ENCODE assay signal across 20 cellular contexts in the genomic region with DNA sequence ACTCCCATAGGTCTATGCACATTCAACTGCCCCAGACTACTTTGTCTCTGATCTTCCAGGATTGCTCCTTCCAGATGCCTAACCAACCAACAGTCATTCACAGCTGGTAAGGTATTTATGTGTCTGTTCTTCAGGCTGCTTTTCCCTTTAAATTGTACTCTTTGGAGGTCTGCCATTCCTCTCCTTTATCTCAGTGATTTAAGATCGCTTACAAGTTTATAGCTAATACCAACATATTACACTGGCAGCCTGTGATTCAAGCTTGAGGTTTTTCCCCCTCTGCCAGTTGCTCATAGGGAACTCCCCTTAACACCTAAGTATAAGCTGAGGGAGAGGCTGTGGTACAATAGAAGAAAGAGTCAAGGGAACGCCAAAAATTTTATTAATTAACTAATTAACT.
A peak's percentile ranks its signal among the peaks of the same experiment; 100 is the strongest.
DNase-seq lines count a peak whose midpoint lies in the region; ATAC-seq and TF ChIP-seq lines count a peak whose summit lies in the region.
"Had no signal": no experiment of that assay in that cellular context is flagged by ENCODE, and none has a peak within 500 bp of the region (broad histone marks: within the 10 kb centered on the region; RNA-seq: fewer than 3 reads in every experiment).

No MANE protein-coding gene starts in this region.

- DNase-seq in A172 (ENCODE audit: low spot score) (peak; percentile 75), HT1080 (ENCODE audit: low read depth) (peak; percentile 1), T1000 (lab: John Stamatoyannopoulos, UW) (peak; percentile 13), astrocyte of the spinal cord (ENCODE audit: low read depth, low spot score) (peak; percentile 57), foreskin keratinocyte (no peak), COLO829 (ENCODE audit: low spot score) (no peak)
- DNase-seq: 8988T; ACHN; CD4-positive, alpha-beta T cell; DND-41; GF-D8; HCEC 1CT; HFFc6; Karpas-422 had no signal

- no peaks in the 10 kb centered on the region for H3K27me3 ChIP-seq in foreskin keratinocyte
- H3K27me3 ChIP-seq: BLaER1 treated with 17β-estradiol and CSF1 and Interleukin-3, amounts not matched to agents 10 nM and 100 nM had no signal

- ATAC-seq in GM21360 (IDR thresholded peaks at IDR 0.05; ENCODE audit: unreplicated experiment): no peak
- ATAC-seq in foreskin keratinocyte: no peak
- no peak for ATAC-seq in GM21717 (IDR thresholded peaks at IDR 0.05; ENCODE audit: unreplicated experiment)
- ATAC-seq: GM23338, K562 had no signal

- no peak for TF ChIP-seq CTCF in astrocyte of the spinal cord (IDR thresholded peaks at IDR 0.05; ENCODE audit: low read depth, low read length)
- TF ChIP-seq CTCF in foreskin keratinocyte (conservative IDR thresholded peaks at IDR 0.05): no peak

- H3K4me3 ChIP-seq in astrocyte of the spinal cord (ENCODE audit: low read depth, low read length): no peak overlapping the region
- H3K4me3 ChIP-seq: BLaER1 treated with 17β-estradiol and CSF1 and Interleukin-3, amounts not matched to agents 10 nM and 100 nM; GM23338; K562 had no signal

- H3K4me1 ChIP-seq in foreskin keratinocyte: no peaks in the 10 kb centered on the region

- H3K27ac ChIP-seq in foreskin keratinocyte: no peak overlapping the region
- H3K27ac ChIP-seq: BLaER1 treated with 17β-estradiol and CSF1 and Interleukin-3, amounts not matched to agents 10 nM and 100 nM; HL-60 had no signal

- in situ Hi-C loops in astrocyte of the spinal cord (cut with HindIII; ENCODE audit: low sequenced_read_pairs): no loop called here

Comparison
In these comparisons a context has a peak if more than half of its experiments do, and no peak if none do; other contexts are left out.
1. DNase-seq: peak in A172 (single experiment), HT1080 (single experiment), T1000 (single experiment) and astrocyte of the spinal cord (single experiment); none in foreskin keratinocyte (0 of 2) and COLO829 (single experiment).